In the genomic region with DNA sequence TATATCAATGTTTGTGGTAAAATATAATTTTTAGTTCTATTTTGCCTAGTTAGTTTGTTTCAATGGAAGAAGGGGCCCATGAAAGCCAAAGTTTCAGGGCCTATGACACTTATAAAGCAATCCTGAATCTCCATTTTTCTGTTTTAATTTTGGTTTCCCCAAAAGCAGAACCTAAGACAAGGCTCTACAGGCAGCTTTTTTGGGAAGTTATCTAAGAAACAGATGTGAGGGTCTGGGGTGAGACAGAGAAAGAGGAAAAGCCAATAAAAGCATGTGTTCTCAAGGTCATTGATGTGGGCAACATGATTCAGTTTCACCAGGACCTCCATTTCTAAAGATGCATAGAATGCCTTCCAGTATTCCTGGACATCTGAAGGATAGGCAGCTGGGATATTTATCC, we compare ENCODE assay signal across 27 cellular contexts.
"Had no signal": no experiment of that assay in that cellular context is flagged by ENCODE, and none has a peak within 500 bp of the region (broad histone marks: within the 10 kb centered on the region; RNA-seq: fewer than 3 reads in every experiment).

No MANE protein-coding gene starts in this region.

- H3K9me3 ChIP-seq: ovary, right lobe of liver, testis, transverse colon, vagina had no signal

- FAIRE-seq: urothelium cell line had no signal

- H3K27ac ChIP-seq: neural progenitor cell, ovary, parathyroid adenoma, psoas muscle, right lobe of liver, skin epidermis, spleen, suprapubic skin, testis, tibial artery, transverse colon, vagina had no signal

- H3K36me3 ChIP-seq: neural progenitor cell, ovary, right lobe of liver, spleen, suprapubic skin, tibial artery, transverse colon, vagina had no signal

- H3K4me2 ChIP-seq: neural progenitor cell, smooth muscle cell had no signal

- H3K4me1 ChIP-seq: neural progenitor cell, parathyroid adenoma, psoas muscle, right lobe of liver, spleen, suprapubic skin, testis, tibial artery, transverse colon, vagina had no signal

- H3K27me3 ChIP-seq: neural progenitor cell, ovary, right lobe of liver, spleen, suprapubic skin, testis, tibial artery, transverse colon, vagina had no signal

- DNase-seq: natural killer cell; occipital lobe; ovary; psoas muscle; right cardiac atrium; spleen; stimulated activated CD4-positive, alpha-beta T cell treated with anti-CD3 and anti-CD28 coated beads, Interleukin-12 subunit alpha, Interleukin-12 subunit beta, amount 100 ng/mL, for 4 hours; stimulated activated CD4-positive, alpha-beta T cell treated with anti-CD3 and anti-CD28 coated beads, Interleukin-1b, Interleukin-23, amount 100 ng/mL, for 48 hours; stimulated activated CD4-positive, alpha-beta T cell treated with anti-CD3 and anti-CD28 coated beads, Interleukin-4, amount 100 ng/mL, for 1 hour; stimulated activated CD4-positive, alpha-beta T cell treated with anti-CD3 and anti-CD28 coated beads, Interleukin-4, amount 100 ng/mL, for 4 hours; stimulated activated CD8-positive, alpha-beta memory T cell treated with anti-CD3 and anti-CD28 coated beads, Interleukin-4, amount 100 ng/mL, for 48 hours; stimulated activated naive CD4-positive, alpha-beta T cell; stimulated activated naive CD8-positive, alpha-beta T cell treated with anti-CD3 and anti-CD28 coated beads, Interleukin-15, amount 100 ng/mL, for 72 hours; stimulated activated naive CD8-positive, alpha-beta T cell treated with anti-CD3 and anti-CD28 coated beads, Interleukin-15, Interleukin-2, amounts not matched to agents 100 U/mL and 50 U/mL, for 24 hours; substantia nigra; testis; tibial artery; transverse colon had no signal

- ATAC-seq: natural killer cell; psoas muscle; right cardiac atrium; stimulated activated memory B cell treated with anti-CD40 and anti-IgM and Interleukin-4, amounts not matched to agents 10 μg/mL and 1 μg/mL and 100 μg/mL, for 72 hours; stimulated activated naive CD8-positive, alpha-beta T cell treated with anti-CD3 and anti-CD28 coated beads, Interleukin-15, amount 100 ng/mL, for 72 hours; stimulated activated naive CD8-positive, alpha-beta T cell treated with anti-CD3 and anti-CD28 coated beads, Interleukin-15, Interleukin-2, amounts not matched to agents 100 U/mL and 50 U/mL, for 24 hours had no signal

- H3K4me3 ChIP-seq: neural progenitor cell, ovary, psoas muscle, right lobe of liver, skin epidermis, smooth muscle cell, spleen, suprapubic skin, testis, tibial artery, transverse colon, vagina had no signal
